24 cellular contexts compared by ENCODE assay signal in genomic region chr10:114963908-114964307, GRCh38.
"Had no signal": no experiment of that assay in that cellular context is flagged by ENCODE, and none has a peak within 500 bp of the region (broad histone marks: within the 10 kb centered on the region; RNA-seq: fewer than 3 reads in every experiment).

No MANE protein-coding gene starts in this region.

- H3K36me3 ChIP-seq: colonic mucosa, neural progenitor cell had no signal

- H3K4me3 Mint-ChIP-seq: central memory CD8-positive, alpha-beta T cell; dendritic cell treated with granulocyte-macrophage colony-stimulating factor and Interleukin-4, amounts not matched to agents 40 ng/mL and 50 ng/mL, for 4 days; endodermal cell; natural killer cell treated with Interleukin-12 subunit alpha and Interleukin-12 subunit beta and Interleukin-15 and Interleukin-18, amount 100 ng/mL, for 72 hours; neural progenitor cell; stimulated activated memory B cell treated with anti-CD40 and anti-IgM and Interleukin-4, amounts not matched to agents 10 μg/mL and 1 μg/mL and 100 μg/mL, for 72 hours; type B pancreatic cell had no signal

- H3K36me3 Mint-ChIP-seq: natural killer cell treated with Interleukin-12 subunit alpha and Interleukin-12 subunit beta and Interleukin-15 and Interleukin-18, amount 100 ng/mL, for 72 hours had no signal

- H3K27ac ChIP-seq: colonic mucosa, esophagus muscularis mucosa, foreskin keratinocyte, gastroesophageal sphincter, neural progenitor cell, parathyroid adenoma, sigmoid colon, skin epidermis, spleen, testis, tibial artery had no signal

- H3K9me3 Mint-ChIP-seq: central memory CD8-positive, alpha-beta T cell; dendritic cell treated with granulocyte-macrophage colony-stimulating factor and Interleukin-4, amounts not matched to agents 40 ng/mL and 50 ng/mL, for 4 days; endodermal cell; natural killer cell treated with Interleukin-12 subunit alpha and Interleukin-12 subunit beta and Interleukin-15 and Interleukin-18, amount 100 ng/mL, for 72 hours; stimulated activated memory B cell treated with anti-CD40 and anti-IgM and Interleukin-4, amounts not matched to agents 10 μg/mL and 1 μg/mL and 100 μg/mL, for 72 hours; type B pancreatic cell had no signal

- H3K4me1 ChIP-seq: colonic mucosa, foreskin keratinocyte, spleen, testis, tibial artery had no signal

- DNase-seq: colonic mucosa; effector CD8-positive, alpha-beta T cell; endodermal cell; foreskin keratinocyte; mesendoderm; midbrain; sigmoid colon; spleen; stimulated activated CD4-positive, alpha-beta T cell treated with anti-CD3 and anti-CD28 coated beads, Interleukin-4, amount 100 ng/mL, for 4 hours; stimulated activated naive CD8-positive, alpha-beta T cell treated with anti-CD3 and anti-CD28 coated beads, Interleukin-15, Interleukin-2, amounts not matched to agents 100 U/mL and 50 U/mL, for 24 hours; substantia nigra; testis; tibial artery had no signal

- H3K27me3 Mint-ChIP-seq: central memory CD8-positive, alpha-beta T cell; dendritic cell treated with granulocyte-macrophage colony-stimulating factor and Interleukin-4, amounts not matched to agents 40 ng/mL and 50 ng/mL, for 4 days; natural killer cell treated with Interleukin-12 subunit alpha and Interleukin-12 subunit beta and Interleukin-15 and Interleukin-18, amount 100 ng/mL, for 72 hours; progenitor cell of endocrine pancreas; stimulated activated memory B cell treated with anti-CD40 and anti-IgM and Interleukin-4, amounts not matched to agents 10 μg/mL and 1 μg/mL and 100 μg/mL, for 72 hours; type B pancreatic cell had no signal

- H3K27ac Mint-ChIP-seq: dendritic cell treated with granulocyte-macrophage colony-stimulating factor and Interleukin-4, amounts not matched to agents 40 ng/mL and 50 ng/mL, for 4 days; endodermal cell; natural killer cell treated with Interleukin-12 subunit alpha and Interleukin-12 subunit beta and Interleukin-15 and Interleukin-18, amount 100 ng/mL, for 72 hours; neural progenitor cell; progenitor cell of endocrine pancreas; stimulated activated memory B cell treated with anti-CD40 and anti-IgM and Interleukin-4, amounts not matched to agents 10 μg/mL and 1 μg/mL and 100 μg/mL, for 72 hours; type B pancreatic cell had no signal

- H3K4me3 ChIP-seq: colonic mucosa, esophagus muscularis mucosa, gastroesophageal sphincter, neural progenitor cell, sigmoid colon, skin epidermis, spleen, testis, tibial artery had no signal

- H2AFZ ChIP-seq: neural progenitor cell, parathyroid adenoma had no signal

- H3K4me1 Mint-ChIP-seq: endodermal cell had no signal

- H3K4me2 ChIP-seq: neural progenitor cell had no signal

- H3K9me3 ChIP-seq: colonic mucosa, esophagus muscularis mucosa, gastroesophageal sphincter, sigmoid colon, testis, tibial artery had no signal

- ATAC-seq: foreskin keratinocyte; gastroesophageal sphincter; natural killer cell treated with Interleukin-12 subunit alpha and Interleukin-12 subunit beta and Interleukin-15 and Interleukin-18, amount 100 ng/mL, for 72 hours; stimulated activated memory B cell treated with anti-CD40 and anti-IgM and Interleukin-4, amounts not matched to agents 10 μg/mL and 1 μg/mL and 100 μg/mL, for 72 hours; stimulated activated naive CD8-positive, alpha-beta T cell treated with anti-CD3 and anti-CD28 coated beads, Interleukin-15, Interleukin-2, amounts not matched to agents 100 U/mL and 50 U/mL, for 24 hours had no signal

- H3K27me3 ChIP-seq: colonic mucosa, esophagus muscularis mucosa, foreskin keratinocyte, gastroesophageal sphincter, neural progenitor cell, sigmoid colon, spleen, testis, tibial artery had no signal

- H3K9ac ChIP-seq: neural progenitor cell, parathyroid adenoma had no signal
